Comparison of ENCODE assay signal across 8 cellular contexts in the genomic region with DNA sequence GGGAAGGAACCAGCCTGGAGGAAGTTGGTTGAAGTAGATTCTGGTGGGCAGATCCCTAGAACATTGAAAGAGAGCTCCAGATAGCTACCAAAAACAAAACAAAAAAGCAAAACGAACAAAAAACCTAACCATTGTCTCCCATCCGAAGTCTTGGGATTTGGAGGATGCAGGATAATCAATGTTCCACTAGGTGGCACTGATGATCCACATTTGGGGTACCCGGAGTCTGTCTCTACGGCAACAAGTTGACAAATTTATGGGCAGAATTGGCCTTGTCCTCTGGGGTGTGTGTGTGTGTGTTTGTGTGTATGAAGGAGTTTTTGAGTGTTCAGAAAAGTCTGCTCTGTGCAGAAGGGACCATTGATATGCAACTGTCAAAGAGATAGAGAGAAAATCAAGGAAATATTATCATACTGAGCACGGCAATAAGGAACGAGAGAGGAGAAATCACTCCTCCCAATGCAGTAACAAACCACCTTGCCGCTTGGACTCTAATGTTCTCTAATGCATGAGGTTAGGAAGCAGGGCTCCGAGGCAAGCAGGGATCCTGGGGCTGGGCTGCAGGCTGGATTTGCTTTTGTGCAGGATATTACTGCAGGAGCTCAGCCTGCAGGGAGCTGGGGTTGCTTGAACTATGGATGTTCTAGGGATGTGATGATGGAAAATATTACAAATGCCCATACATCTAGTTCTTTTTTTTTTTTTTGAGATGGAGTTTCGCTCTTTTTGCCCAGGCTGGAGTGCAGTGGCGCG. TPM values are rescaled to one million over a fixed set of nuclear protein-coding genes. Genes with fewer than 3 reads are reported as not detected.
DNase-seq lines count a peak whose midpoint lies in the region; ATAC-seq lines count a peak whose summit lies in the region.

No MANE protein-coding gene starts in this region.

- intact Hi-C loops in left ventricle myocardium superior (cut with micrococcal nuclease) = no loop called here

- DNase-seq in COLO668 (lab: John Stamatoyannopoulos, UW; ENCODE audit: unreplicated experiment) (peak; percentile 37), HT1080 (ENCODE audit: low read depth) (peak; percentile 40), RPMI8226 (peak; percentile 73), amniotic epithelial cell (ENCODE audit: low read depth) (peak; percentile 60), left ventricle myocardium superior (no peak), retina (peak; percentile 63)

- ATAC-seq in GM19023 (IDR thresholded peaks at IDR 0.05; ENCODE audit: unreplicated experiment) (peak; percentile 60), left ventricle myocardium superior (peak; percentile 68), HG02970 (IDR thresholded peaks at IDR 0.05; ENCODE audit: low FRiP score, unreplicated experiment) (no peak)

RNA-seq across cellular contexts. Expression of a gene that starts 59.8 kb away (rescaled TPM):
- total RNA-seq in HT1080 (2014; rRNA removed; shearing (Covaris generic)) = 3.3 and 4.6 TPM in 2 replicates
- 2.1 and 2.6 TPM in 2 replicates for polyA plus RNA-seq in HT1080 (2015; cell fraction: cytosol; rRNA removed)
- 4.4 and 4.5 TPM in 2 replicates for polyA plus RNA-seq in HT1080 (2015; cell fraction: nucleus; rRNA removed)
- 3.8 TPM for total RNA-seq in left ventricle myocardium superior
